Comparison of ENCODE assay signal across 20 cellular contexts in the genomic region with DNA sequence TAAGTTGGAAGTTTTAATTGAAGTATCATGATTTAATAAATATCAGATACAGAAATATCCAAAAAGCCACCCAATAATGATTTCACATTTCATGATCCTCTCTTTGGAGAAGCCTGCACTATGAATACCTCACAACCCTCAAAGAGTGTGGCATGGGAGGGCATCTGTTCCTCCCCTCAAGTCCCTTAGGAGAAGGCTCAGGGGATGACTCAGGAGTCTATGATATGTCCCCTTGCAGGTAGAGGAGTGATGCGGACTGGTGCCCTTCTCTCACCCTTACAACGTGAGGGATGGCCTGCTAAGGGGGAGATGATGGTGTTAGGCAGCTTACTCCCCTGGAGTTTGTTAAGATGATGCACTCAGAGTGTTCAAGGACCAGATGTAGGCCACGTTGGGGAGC.
A peak's percentile ranks its signal among the peaks of the same experiment; 100 is the strongest.
DNase-seq lines count a peak whose midpoint lies in the region; ATAC-seq and TF ChIP-seq lines count a peak whose summit lies in the region.
"Had no signal": no experiment of that assay in that cellular context is flagged by ENCODE, and none has a peak within 500 bp of the region (broad histone marks: within the 10 kb centered on the region; RNA-seq: fewer than 3 reads in every experiment).

No MANE protein-coding gene starts in this region.

- H3K79me2 ChIP-seq in smooth muscle cell (ENCODE audit: low read depth) = no peaks in the 10 kb centered on the region

- H2AK5ac ChIP-seq in mesenchymal stem cell (ENCODE audit: low read length, severe bottlenecking) = no peak overlapping the region

- DNase-seq in T-helper 17 cell (no peak), mesenchymal stem cell (no peak), smooth muscle cell (lab: John Stamatoyannopoulos, UW; ENCODE audit: unreplicated experiment) (no peak), GM10248 (ENCODE audit: extremely low spot score) (no peak), right lobe of liver (no peak), H4 (ENCODE audit: low spot score) (no peak)
- DNase-seq in activated CD8-positive, alpha-beta memory T cell treated with anti-CD3 and anti-CD28 coated beads, Interleukin-2, amount 50 U/mL, for 4 hours = no peak
- DNase-seq: 8988T; ACHN; C1 segment of cervical spinal cord; Caco-2; CD4-positive, alpha-beta memory T cell; DMS153; DND-41; GOT3; H9 had no signal

- POLR2A ChIA-PET in GM10248 (lab: Yijun Ruan, JAX) = no interaction called here

- H3K79me1 ChIP-seq in mesenchymal stem cell (replicated peaks; ENCODE audit: low read length, poor library complexity, severe bottlenecking) = no peaks in the 10 kb centered on the region

- H3K18ac ChIP-seq in mesenchymal stem cell (ENCODE audit: low read depth in 1 of 2, low read length in 2 of 2) = peak overlapping the region; percentile 3 to 30

- H2AFZ ChIP-seq in mesenchymal stem cell (ENCODE audit: low read depth, low read length) = no peak overlapping the region
- no peak overlapping the region for H2AFZ ChIP-seq in smooth muscle cell (ENCODE audit: low read depth)

- no peak overlapping the region for H4K8ac ChIP-seq in mesenchymal stem cell (ENCODE audit: low read length)

- CTCF ChIA-PET in GM10248 (lab: Yijun Ruan, JAX) = interaction anchor here (0.9 kb wide), 1 partner anchor 29 kb away, joined by 4 read pairs; no protein-coding TSS in a partner anchor

- 96% methylated on average over 3 of the region's 3 CpGs for WGBS in mesenchymal stem cell
- 82% methylated on average over 3 of the region's 3 CpGs for WGBS in smooth muscle cell (ENCODE audit: low lambda C conversion rate)
- 88% methylated on average over 2 of the region's 3 CpGs for WGBS in right lobe of liver (ENCODE audit: insufficient coverage, low coverage, low lambda C conversion rate, missing lambda C conversion rate)

- H2BK15ac ChIP-seq in mesenchymal stem cell (ENCODE audit: low read depth, poor library complexity, severe bottlenecking) = peak overlapping the region; percentile 73

- H3K4me1 ChIP-seq in mesenchymal stem cell (ENCODE audit: control insufficient read depth, insufficient read depth, low read depth, low read length) = peaks cover 8% of the 10 kb centered on the region
- H3K4me1 ChIP-seq in smooth muscle cell (ENCODE audit: low read depth) = peaks cover 14% of the 10 kb centered on the region
- H3K4me1 ChIP-seq in right lobe of liver = peaks cover 0 to 6% (median 0%) of the 10 kb centered on the region in 4 donors
- H3K4me1 ChIP-seq: A549, Caco-2 had no signal

- H3K4me1 Mint-ChIP-seq in T-helper 17 cell (no peaks in the 10 kb centered on the region), nephron (peaks cover 56% of the 10 kb centered on the region)

- ATAC-seq in T-helper 17 cell (no peak), right lobe of liver (no peak)
- ATAC-seq: A549, GM12878, HCT116 had no signal

- H3K4me2 ChIP-seq in mesenchymal stem cell (ENCODE audit: low read length, poor library complexity, severe bottlenecking) (no peak overlapping the region), smooth muscle cell (no peak overlapping the region)
- H3K4me2 ChIP-seq: A549 had no signal

- H3K36me3 Mint-ChIP-seq in T-helper 17 cell (ENCODE audit: low read depth) (no peaks in the 10 kb centered on the region), nephron (ENCODE audit: low read depth) (no peaks in the 10 kb centered on the region)
- H3K36me3 Mint-ChIP-seq: CD4-positive, alpha-beta memory T cell had no signal

- no peak for TF ChIP-seq POLR2A in right lobe of liver (IDR thresholded peaks at IDR 0.05)

- intact Hi-C loops in right lobe of liver (cut with DNase I) = no loop called here

- no peak overlapping the region for H3K14ac ChIP-seq in mesenchymal stem cell (ENCODE audit: low read length in 2 of 2)

- peak overlapping the region; percentile 26 to 91 for H2BK12ac ChIP-seq in mesenchymal stem cell (ENCODE audit: low read length in 2 of 2)

- H3K9me3 ChIP-seq in T-helper 17 cell (ENCODE audit: control insufficient read depth, low read length, poor library complexity, severe bottlenecking) = no peaks in the 10 kb centered on the region
- H3K9me3 ChIP-seq in mesenchymal stem cell (ENCODE audit: control insufficient read depth, low read length) = no peaks in the 10 kb centered on the region
- H3K9me3 ChIP-seq in smooth muscle cell (replicated peaks; ENCODE audit: low read depth) = no peaks in the 10 kb centered on the region
- H3K9me3 ChIP-seq in right lobe of liver = no peaks in the 10 kb centered on the region
- H3K9me3 ChIP-seq: A549, Caco-2 had no signal

- H4K20me1 ChIP-seq in smooth muscle cell (ENCODE audit: low read depth) = no peaks in the 10 kb centered on the region

- H3K9ac ChIP-seq in mesenchymal stem cell (ENCODE audit: low read length) (no peak overlapping the region), smooth muscle cell (ENCODE audit: low read depth) (no peak overlapping the region)

- peak overlapping the region in 1 of 2 experiments; percentile 64 for H3K4ac ChIP-seq in mesenchymal stem cell (ENCODE audit: low read depth in 1 of 2, low read length in 2 of 2)

- TF ChIP-seq CTCF in nephron (IDR thresholded peaks at IDR 0.05; ENCODE audit: unreplicated experiment in 3 of 3) (no peak), smooth muscle cell (IDR thresholded peaks at IDR 0.05; ENCODE audit: borderline replicate concordance, insufficient read depth, poor library complexity, severe bottlenecking) (no peak), GM10248 (IDR thresholded peaks at IDR 0.05; ENCODE audit: control extremely low read depth, extremely low read depth, low read depth, missing control alignments) (no peak), right lobe of liver (IDR thresholded peaks at IDR 0.05) (no peak)

- H3F3A ChIP-seq in smooth muscle cell (ENCODE audit: low read depth) = peaks cover 18% of the 10 kb centered on the region

- H3K27me3 Mint-ChIP-seq in T-helper 17 cell (peaks cover 5% of the 10 kb centered on the region), nephron (ENCODE audit: low read depth) (peaks cover 4% of the 10 kb centered on the region)
- H3K27me3 Mint-ChIP-seq: CD4-positive, alpha-beta memory T cell had no signal

- peak overlapping the region; percentile 90 for H4K91ac ChIP-seq in mesenchymal stem cell (ENCODE audit: low read length)

- H2BK120ac ChIP-seq in mesenchymal stem cell (ENCODE audit: low read depth, low read length) = no peak overlapping the region

- H3K4me3 Mint-ChIP-seq in T-helper 17 cell (no peak overlapping the region), nephron (no peak overlapping the region)
- H3K4me3 Mint-ChIP-seq: CD4-positive, alpha-beta memory T cell; H9 had no signal

- no peak overlapping the region for H2BK5ac ChIP-seq in mesenchymal stem cell (ENCODE audit: low read depth, low read length, poor library complexity, severe bottlenecking)

- H3K23ac ChIP-seq in mesenchymal stem cell (ENCODE audit: low read length in 2 of 2) = no peak overlapping the region

- no peak overlapping the region for H3K27ac ChIP-seq in mesenchymal stem cell (ENCODE audit: low read length, poor library complexity, severe bottlenecking)
- peak overlapping the region; percentile 97 for H3K27ac ChIP-seq in smooth muscle cell (ENCODE audit: low read depth)
- H3K27ac ChIP-seq in right lobe of liver = no peak overlapping the region
- H3K27ac ChIP-seq: A549 had no signal

- H3K27ac Mint-ChIP-seq in T-helper 17 cell = peak overlapping the region; percentile 24
- H3K27ac Mint-ChIP-seq in nephron = peak overlapping the region in 2 of 3 experiments; percentile 4 to 21
- H3K27ac Mint-ChIP-seq: CD4-positive, alpha-beta memory T cell had no signal

- no peak overlapping the region for H3K4me3 ChIP-seq in mesenchymal stem cell (ENCODE audit: insufficient read depth in 1 of 2, low read depth in 1 of 2, low read length in 2 of 2)
- no peak overlapping the region for H3K4me3 ChIP-seq in smooth muscle cell
- no peak overlapping the region for H3K4me3 ChIP-seq in right lobe of liver
- H3K4me3 ChIP-seq: A549, GM12878 had no signal

- H3K27me3 ChIP-seq in mesenchymal stem cell (ENCODE audit: control insufficient read depth in 1 of 2, insufficient read depth in 1 of 2, low read length in 2 of 2) = no peaks in the 10 kb centered on the region
- no peaks in the 10 kb centered on the region for H3K27me3 ChIP-seq in smooth muscle cell (ENCODE audit: low read depth)
- H3K27me3 ChIP-seq in right lobe of liver = no peaks in the 10 kb centered on the region

- H3K9me3 Mint-ChIP-seq in nephron = no peaks in the 10 kb centered on the region
- H3K9me3 Mint-ChIP-seq: CD4-positive, alpha-beta memory T cell; H9 had no signal

- H3K36me3 ChIP-seq in mesenchymal stem cell (ENCODE audit: control insufficient read depth in 1 of 2, insufficient read depth in 2 of 2, low read depth in 1 of 2, low read length in 2 of 2) = no peaks in the 10 kb centered on the region
- no peaks in the 10 kb centered on the region for H3K36me3 ChIP-seq in smooth muscle cell (ENCODE audit: low read depth)
- no peaks in the 10 kb centered on the region for H3K36me3 ChIP-seq in right lobe of liver
